20 cellular contexts compared by ENCODE assay signal in genomic region chr10:44193567-44194220, GRCh38.
DNase-seq lines count a peak whose midpoint lies in the region; ATAC-seq lines count a peak whose summit lies in the region.
"Had no signal": no experiment of that assay in that cellular context is flagged by ENCODE, and none has a peak within 500 bp of the region (broad histone marks: within the 10 kb centered on the region; RNA-seq: fewer than 3 reads in every experiment).

No MANE protein-coding gene starts in this region.

- H3K4me3 ChIP-seq in adipocyte (ENCODE audit: low read length): no peak overlapping the region
- no peak overlapping the region for H3K4me3 ChIP-seq in mesenchymal stem cell (ENCODE audit: insufficient read depth in 1 of 2, low read depth in 1 of 2, low read length in 2 of 2)
- no peak overlapping the region for H3K4me3 ChIP-seq in MG63
- H3K4me3 ChIP-seq: SJSA1 had no signal

- H3K36me3 ChIP-seq in adipocyte (ENCODE audit: control insufficient read depth, insufficient read depth, low read length, severe bottlenecking) (no peaks in the 10 kb centered on the region), mesenchymal stem cell (ENCODE audit: control insufficient read depth in 1 of 2, insufficient read depth in 2 of 2, low read depth in 1 of 2, low read length in 2 of 2) (no peaks in the 10 kb centered on the region), MG63 (no peaks in the 10 kb centered on the region)
- H3K36me3 ChIP-seq: SJSA1 had no signal

- H2BK15ac ChIP-seq in mesenchymal stem cell (ENCODE audit: low read depth, poor library complexity, severe bottlenecking): no peak overlapping the region

- no peak overlapping the region for H2BK120ac ChIP-seq in mesenchymal stem cell (ENCODE audit: low read depth, low read length)

- H3K23ac ChIP-seq in mesenchymal stem cell (ENCODE audit: low read length in 2 of 2): no peak overlapping the region

- H3K9ac ChIP-seq in adipocyte (ENCODE audit: low read length) (no peak overlapping the region), mesenchymal stem cell (ENCODE audit: low read length) (no peak overlapping the region)

- H3K9me3 ChIP-seq in adipocyte (ENCODE audit: control insufficient read depth, low read length) (peaks cover 7% of the 10 kb centered on the region), mesenchymal stem cell (ENCODE audit: control insufficient read depth, low read length) (peaks cover 6% of the 10 kb centered on the region), MG63 (0 out of 2 replicates have a peak, but pooled peaks cover 3% of the 10 kb centered on the region)
- H3K9me3 ChIP-seq: SJSA1 had no signal

- no peak overlapping the region for H3K27ac Mint-ChIP-seq in stimulated activated effector memory CD8-positive, alpha-beta T cell treated with anti-CD3 and anti-CD28 coated beads, Interleukin-12 subunit alpha, Interleukin-12 subunit beta, amount 100 ng/mL, for 72 hours

- no peak overlapping the region for H3K4ac ChIP-seq in mesenchymal stem cell (ENCODE audit: low read depth in 1 of 2, low read length in 2 of 2)

- H3K79me1 ChIP-seq in mesenchymal stem cell (replicated peaks; ENCODE audit: low read length, poor library complexity, severe bottlenecking): no peaks in the 10 kb centered on the region

- DNase-seq in D341Med (ENCODE audit: low spot score) (peak; percentile 32), adipocyte (ENCODE audit: low read depth) (peak; percentile 48), mesenchymal stem cell (no peak), MG63 (no peak)
- no peak for DNase-seq in stimulated activated effector memory CD8-positive, alpha-beta T cell treated with anti-CD3 and anti-CD28 coated beads, Interleukin-12 subunit alpha, Interleukin-12 subunit beta, amount 100 ng/mL, for 72 hours (ENCODE audit: low spot score in 2 of 2)
- DNase-seq: C1 segment of cervical spinal cord; CD8-positive, alpha-beta memory T cell; DMS79 treated with DMSO at 0.1 percent for 48 hours; GF-D8; KBM-7; MM.1S; NCI-H2029; NCI-H2227 treated with DMSO at 0.1 percent for 48 hours; NCI-H526 treated with DMSO at 0.1 percent for 48 hours; Right ventricle myocardium superior; RPMI8226 had no signal

- peak overlapping the region; percentile 61 for H4K91ac ChIP-seq in mesenchymal stem cell (ENCODE audit: low read length)

- 85% methylated on average over 5 of the region's 5 CpGs for WGBS in mesenchymal stem cell

- peak overlapping the region; percentile 11 to 40 for H2BK12ac ChIP-seq in mesenchymal stem cell (ENCODE audit: low read length in 2 of 2)

- no peaks in the 10 kb centered on the region for H3K36me3 Mint-ChIP-seq in stimulated activated effector memory CD8-positive, alpha-beta T cell treated with anti-CD3 and anti-CD28 coated beads, Interleukin-12 subunit alpha, Interleukin-12 subunit beta, amount 100 ng/mL, for 72 hours
- H3K36me3 Mint-ChIP-seq: CD8-positive, alpha-beta memory T cell had no signal

- no peak overlapping the region for H3K4me2 ChIP-seq in mesenchymal stem cell (ENCODE audit: low read length, poor library complexity, severe bottlenecking)

- H2AK5ac ChIP-seq in mesenchymal stem cell (ENCODE audit: low read length, severe bottlenecking): no peak overlapping the region

- H3K18ac ChIP-seq in mesenchymal stem cell (ENCODE audit: low read depth in 1 of 2, low read length in 2 of 2): peak overlapping the region in 1 of 2 experiments; percentile 1

- no peak overlapping the region for H3K14ac ChIP-seq in mesenchymal stem cell (ENCODE audit: low read length in 2 of 2)

- H3K9me3 Mint-ChIP-seq in stimulated activated effector memory CD8-positive, alpha-beta T cell treated with anti-CD3 and anti-CD28 coated beads, Interleukin-12 subunit alpha, Interleukin-12 subunit beta, amount 100 ng/mL, for 72 hours: peaks cover 2% of the 10 kb centered on the region

- no peak overlapping the region for H4K8ac ChIP-seq in mesenchymal stem cell (ENCODE audit: low read length)

- no peak overlapping the region for H3K4me3 Mint-ChIP-seq in stimulated activated effector memory CD8-positive, alpha-beta T cell treated with anti-CD3 and anti-CD28 coated beads, Interleukin-12 subunit alpha, Interleukin-12 subunit beta, amount 100 ng/mL, for 72 hours
- H3K4me3 Mint-ChIP-seq: CD8-positive, alpha-beta memory T cell had no signal

- peaks cover 24% of the 10 kb centered on the region for H3K4me1 ChIP-seq in adipocyte (ENCODE audit: control insufficient read depth, insufficient read depth, low read length)
- peaks cover 22% of the 10 kb centered on the region for H3K4me1 ChIP-seq in mesenchymal stem cell (ENCODE audit: control insufficient read depth, insufficient read depth, low read depth, low read length)

- no peaks in the 10 kb centered on the region for H3K4me1 Mint-ChIP-seq in stimulated activated effector memory CD8-positive, alpha-beta T cell treated with anti-CD3 and anti-CD28 coated beads, Interleukin-12 subunit alpha, Interleukin-12 subunit beta, amount 100 ng/mL, for 72 hours
- H3K4me1 Mint-ChIP-seq: CD8-positive, alpha-beta memory T cell had no signal

- H2BK5ac ChIP-seq in mesenchymal stem cell (ENCODE audit: low read depth, low read length, poor library complexity, severe bottlenecking): no peak overlapping the region

- no peak overlapping the region for H3K27ac ChIP-seq in mesenchymal stem cell (ENCODE audit: low read length, poor library complexity, severe bottlenecking)
- H3K27ac ChIP-seq: SJSA1 had no signal

- H3K27me3 ChIP-seq in adipocyte (replicated peaks; ENCODE audit: control insufficient read depth, insufficient read depth, low read length): no peaks in the 10 kb centered on the region
- no peaks in the 10 kb centered on the region for H3K27me3 ChIP-seq in mesenchymal stem cell (ENCODE audit: control insufficient read depth in 1 of 2, insufficient read depth in 1 of 2, low read length in 2 of 2)
- H3K27me3 ChIP-seq in MG63: no peaks in the 10 kb centered on the region
- H3K27me3 ChIP-seq: SJSA1 had no signal

- H2AFZ ChIP-seq in mesenchymal stem cell (ENCODE audit: low read depth, low read length): no peak overlapping the region

- ATAC-seq in stimulated activated effector memory CD8-positive, alpha-beta T cell treated with anti-CD3 and anti-CD28 coated beads, Interleukin-12 subunit alpha, Interleukin-12 subunit beta, amount 100 ng/mL, for 72 hours: peak; percentile 33
- no peak for ATAC-seq in GM18858 (IDR thresholded peaks at IDR 0.05; ENCODE audit: unreplicated experiment)
- ATAC-seq in HG03469 (IDR thresholded peaks at IDR 0.05; ENCODE audit: unreplicated experiment): no peak
- ATAC-seq: HCT116 had no signal

Comparison
In these comparisons a context has a peak if more than half of its experiments do, and no peak if none do; other contexts are left out.
1. DNase-seq: peak in D341Med (single experiment) and adipocyte (single experiment); none in mesenchymal stem cell (single experiment), stimulated activated effector memory CD8-positive, alpha-beta T cell treated with anti-CD3 and anti-CD28 coated beads, Interleukin-12 subunit alpha, Interleukin-12 subunit beta, amount 100 ng/mL, for 72 hours (0 of 2) and MG63 (single experiment).